Comparison of ENCODE assay signal across 28 cellular contexts in genomic region chr5:95993261-95993660, GRCh38.
"Had no signal": no experiment of that assay in that cellular context is flagged by ENCODE, and none has a peak within 500 bp of the region (broad histone marks: within the 10 kb centered on the region; RNA-seq: fewer than 3 reads in every experiment).

No MANE protein-coding gene starts in this region.

- H3K9me3 ChIP-seq: left ventricle myocardium inferior, neutrophil, stomach, testis, thyroid gland, transverse colon, upper lobe of left lung, vagina had no signal

- H3K27me3 ChIP-seq: neural progenitor cell, neutrophil, stomach, testis, thyroid gland, transverse colon, upper lobe of left lung, vagina had no signal

- H3K9ac ChIP-seq: neural progenitor cell, parathyroid adenoma had no signal

- H3K36me3 ChIP-seq: left ventricle myocardium inferior, neural progenitor cell, neutrophil, stomach, thyroid gland, transverse colon, upper lobe of left lung, vagina had no signal

- H3K79me2 ChIP-seq: parathyroid adenoma had no signal

- H3K4me2 ChIP-seq: neural progenitor cell had no signal

- DNase-seq: hypothalamus; islet precursor cell; left ventricle myocardium inferior; mesendoderm; naive B cell; natural killer cell; nephron progenitor cell; occipital lobe; retina; stimulated activated CD4-positive, alpha-beta T cell treated with anti-CD3 and anti-CD28 coated beads, Interleukin-12 subunit alpha, Interleukin-12 subunit beta, amount 100 ng/mL, for 4 hours; stimulated activated CD4-positive, alpha-beta T cell treated with anti-CD3 and anti-CD28 coated beads, Interleukin-15, amount 100 ng/mL, for 24 hours; stimulated activated CD4-positive, alpha-beta T cell treated with anti-CD3 and anti-CD28 coated beads, Interleukin-2, amount 100 ng/mL, for 24 hours; stimulated activated CD4-positive, alpha-beta T cell treated with anti-CD3 and anti-CD28 coated beads, Interleukin-4, amount 100 ng/mL, for 1 hour; stimulated activated naive B cell treated with anti-CD40 and anti-IgM and Interleukin-4, amounts not matched to agents 10 μg/mL and 1 μg/mL and 100 μg/mL, for 72 hours; stimulated activated naive CD8-positive, alpha-beta T cell treated with anti-CD3 and anti-CD28 coated beads, Interleukin-15, Interleukin-2, amounts not matched to agents 100 U/mL and 50 U/mL, for 24 hours; stomach; testis; thyroid gland; transverse colon; upper lobe of left lung had no signal

- H2AFZ ChIP-seq: neural progenitor cell, parathyroid adenoma had no signal

- H3K4me3 ChIP-seq: left ventricle myocardium inferior, lung, neural progenitor cell, skin epidermis, stomach, testis, thyroid gland, transverse colon, upper lobe of left lung, vagina had no signal

- H3K4me1 ChIP-seq: neural progenitor cell, parathyroid adenoma, testis, upper lobe of left lung, vagina had no signal

- ATAC-seq: natural killer cell; right cardiac atrium; sciatic nerve; stimulated activated naive B cell treated with anti-CD40 and anti-IgM and Interleukin-4, amounts not matched to agents 10 μg/mL and 1 μg/mL and 100 μg/mL, for 72 hours; stimulated activated naive CD8-positive, alpha-beta T cell treated with anti-CD3 and anti-CD28 coated beads, Interleukin-15, Interleukin-2, amounts not matched to agents 100 U/mL and 50 U/mL, for 24 hours had no signal

- H3K27ac ChIP-seq: left ventricle myocardium inferior, neural progenitor cell, neutrophil, parathyroid adenoma, skin epidermis, stomach, testis, thyroid gland, transverse colon, upper lobe of left lung, vagina had no signal
